8 cellular contexts compared by ENCODE assay signal in genomic region chr6:116462516-116462915, GRCh38. TPM values are rescaled to one million over a fixed set of nuclear protein-coding genes. Genes with fewer than 3 reads are reported as not detected.
DNase-seq lines count a peak whose midpoint lies in the region; ATAC-seq and TF ChIP-seq lines count a peak whose summit lies in the region.

No MANE protein-coding gene starts in this region.

- intact Hi-C loops in activated CD4-positive, alpha-beta memory T cell treated with anti-CD3 and anti-CD28 coated beads for 36 hours (cut with micrococcal nuclease): loop anchor here (5.0 kb wide), 2 partner anchors 90 to 175 kb away; partner anchors contain the start of gene DSE
- intact Hi-C loops in lower lobe of right lung (cut with DNase I): no loop called here

- no peak overlapping the region for H3K27ac Mint-ChIP-seq in activated CD4-positive, alpha-beta memory T cell treated with anti-CD3 and anti-CD28 coated beads for 36 hours

- DNase-seq in HFF-Myc (ENCODE audit: extremely low read depth, low read depth): no peak
- no peak for DNase-seq in activated CD4-positive, alpha-beta memory T cell treated with anti-CD3 and anti-CD28 coated beads for 36 hours
- no peak for DNase-seq in lower lobe of right lung
- no peak for DNase-seq in hypothalamus (lab: John Stamatoyannopoulos, UW)
- DNase-seq in NCI-H1048 (lab: John Stamatoyannopoulos, UW): no peak
- DNase-seq in SJCRH30: no peak

- H3K4me3 Mint-ChIP-seq in activated CD4-positive, alpha-beta memory T cell treated with anti-CD3 and anti-CD28 coated beads for 36 hours: peak overlapping the region; percentile 26

- H3K27ac ChIP-seq in lower lobe of right lung: peak overlapping the region; percentile 51
- H3K27ac ChIP-seq in SJCRH30: no peak overlapping the region

- peaks cover 22% of the 10 kb centered on the region for H3K4me1 Mint-ChIP-seq in activated CD4-positive, alpha-beta memory T cell treated with anti-CD3 and anti-CD28 coated beads for 36 hours (ENCODE audit: low read depth)

- H3K36me3 ChIP-seq in lower lobe of right lung (no peaks in the 10 kb centered on the region), SJCRH30 (no peaks in the 10 kb centered on the region)

- POLR2A ChIA-PET in activated CD4-positive, alpha-beta memory T cell treated with anti-CD3 and anti-CD28 coated beads for 36 hours (lab: Charles Lee): no interaction called here

- CTCF ChIA-PET in activated CD4-positive, alpha-beta memory T cell treated with anti-CD3 and anti-CD28 coated beads for 36 hours (lab: Charles Lee): no interaction called here

- H3K4me1 ChIP-seq in lower lobe of right lung (peaks cover 34% of the 10 kb centered on the region), SJCRH30 (no peaks in the 10 kb centered on the region)

- H3K27me3 Mint-ChIP-seq in activated CD4-positive, alpha-beta memory T cell treated with anti-CD3 and anti-CD28 coated beads for 36 hours: peaks cover 32% of the 10 kb centered on the region

- H3K4me3 ChIP-seq in HFF-Myc (replicated peaks; ENCODE audit: low read depth, low read length): peak overlapping the region; percentile 37
- H3K4me3 ChIP-seq in lower lobe of right lung: peak overlapping the region; percentile 59
- no peak overlapping the region for H3K4me3 ChIP-seq in SJCRH30

- peaks cover 14% of the 10 kb centered on the region for H3K27me3 ChIP-seq in lower lobe of right lung (ENCODE audit: low read depth)
- no peaks in the 10 kb centered on the region for H3K27me3 ChIP-seq in SJCRH30

- no peak for TF ChIP-seq CTCF in HFF-Myc (IDR thresholded peaks at IDR 0.05; ENCODE audit: low read depth, low read length, missing control alignments)
- TF ChIP-seq CTCF in lower lobe of right lung (IDR thresholded peaks at IDR 0.05): no peak

- ATAC-seq in GM18498 (IDR thresholded peaks at IDR 0.05; ENCODE audit: unreplicated experiment): peak; percentile 58
- ATAC-seq in lower lobe of right lung: no peak
- no peak for ATAC-seq in HG03097 (IDR thresholded peaks at IDR 0.05; ENCODE audit: low FRiP score, unreplicated experiment)

- no peaks in the 10 kb centered on the region for H3K9me3 Mint-ChIP-seq in activated CD4-positive, alpha-beta memory T cell treated with anti-CD3 and anti-CD28 coated beads for 36 hours

- H3K9me3 ChIP-seq in lower lobe of right lung (no peaks in the 10 kb centered on the region), SJCRH30 (replicated peaks) (no peaks in the 10 kb centered on the region)

- H3K36me3 Mint-ChIP-seq in activated CD4-positive, alpha-beta memory T cell treated with anti-CD3 and anti-CD28 coated beads for 36 hours: no peaks in the 10 kb centered on the region

RNA-seq across cellular contexts. Expression of gene CALHM6, which starts 1.3 kb away (rescaled TPM):
- total RNA-seq in activated CD4-positive, alpha-beta memory T cell treated with anti-CD3 and anti-CD28 coated beads for 36 hours: 1 to 10 TPM; 3.4 to 4.4 TPM
- 9.1 TPM for total RNA-seq in lower lobe of right lung
- total RNA-seq in SJCRH30 (2014; rRNA removed; shearing (Covaris generic)): 0.30 TPM in 1 of 2 replicates, not detected in the other

RNA-seq across cellular contexts. Expression of gene CALHM5, which starts 48.9 kb away (rescaled TPM):
- total RNA-seq in activated CD4-positive, alpha-beta memory T cell treated with anti-CD3 and anti-CD28 coated beads for 36 hours: not detected
- total RNA-seq in lower lobe of right lung: 1.9 TPM
- total RNA-seq in SJCRH30 (2014; rRNA removed; shearing (Covaris generic)): 2.4 and 2.6 TPM in 2 replicates
